ENCODE assay signal across 25 cellular contexts in genomic region chr6:13024616-13025015, GRCh38.
"Had no signal": no experiment of that assay in that cellular context is flagged by ENCODE, and none has a peak within 500 bp of the region (broad histone marks: within the 10 kb centered on the region; RNA-seq: fewer than 3 reads in every experiment).

No MANE protein-coding gene starts in this region.

- DNase-seq: heart right ventricle; islet precursor cell; left ventricle myocardium inferior; mesendoderm; mucosa of descending colon; naive thymus-derived CD8-positive, alpha-beta T cell; nucleus accumbens; pancreas; posterior cingulate gyrus; right cardiac atrium; stimulated activated CD4-positive, alpha-beta T cell treated with anti-CD3 and anti-CD28 coated beads, Interleukin-12 subunit alpha, Interleukin-12 subunit beta, amount 100 ng/mL, for 4 hours; stimulated activated CD4-positive, alpha-beta T cell treated with anti-CD3 and anti-CD28 coated beads, Interleukin-15, amount 100 ng/mL, for 24 hours; stimulated activated CD4-positive, alpha-beta T cell treated with anti-CD3 and anti-CD28 coated beads, Interleukin-2, amount 100 ng/mL, for 24 hours; stimulated activated CD4-positive, alpha-beta T cell treated with anti-CD3 and anti-CD28 coated beads, Interleukin-4, amount 100 ng/mL, for 1 hour; stimulated activated naive B cell treated with anti-CD40 and anti-IgM and Interleukin-4, amounts not matched to agents 10 μg/mL and 1 μg/mL and 100 μg/mL, for 72 hours; stimulated activated naive CD8-positive, alpha-beta T cell treated with anti-CD3 and anti-CD28 coated beads, Interleukin-15, Interleukin-2, amounts not matched to agents 100 U/mL and 50 U/mL, for 24 hours; stomach; testis had no signal

- H3K79me2 ChIP-seq: hepatocyte had no signal

- H3K36me3 ChIP-seq: heart right ventricle, pancreas, prostate gland, stomach, tibial nerve, vagina had no signal

- H2AFZ ChIP-seq: hepatocyte had no signal

- ATAC-seq: heart right ventricle; mucosa of descending colon; naive thymus-derived CD8-positive, alpha-beta T cell; pancreas; right cardiac atrium; sciatic nerve; stimulated activated naive B cell treated with anti-CD40 and anti-IgM and Interleukin-4, amounts not matched to agents 10 μg/mL and 1 μg/mL and 100 μg/mL, for 72 hours; stimulated activated naive CD8-positive, alpha-beta T cell treated with anti-CD3 and anti-CD28 coated beads, Interleukin-15, Interleukin-2, amounts not matched to agents 100 U/mL and 50 U/mL, for 24 hours had no signal

- H3K4me3 ChIP-seq: heart right ventricle, hepatocyte, left ventricle myocardium inferior, lung, mucosa of descending colon, pancreas, prostate gland, skin epidermis, stomach, testis, tibial nerve, vagina had no signal

- H3K4me1 ChIP-seq: prostate gland, testis, vagina had no signal

- H3K27ac ChIP-seq: hepatocyte, left ventricle myocardium inferior, pancreas, prostate gland, skin epidermis, stomach, testis, tibial nerve, vagina had no signal

- H3K9me3 ChIP-seq: heart right ventricle, left ventricle myocardium inferior, mucosa of descending colon, pancreas, prostate gland, stomach, testis, tibial nerve, vagina had no signal

- H3K4me2 ChIP-seq: hepatocyte had no signal

- H3K27me3 ChIP-seq: heart right ventricle, pancreas, stomach, testis, tibial nerve, vagina had no signal
